Comparison of ENCODE assay signal across 1 cellular context in the genomic region with DNA sequence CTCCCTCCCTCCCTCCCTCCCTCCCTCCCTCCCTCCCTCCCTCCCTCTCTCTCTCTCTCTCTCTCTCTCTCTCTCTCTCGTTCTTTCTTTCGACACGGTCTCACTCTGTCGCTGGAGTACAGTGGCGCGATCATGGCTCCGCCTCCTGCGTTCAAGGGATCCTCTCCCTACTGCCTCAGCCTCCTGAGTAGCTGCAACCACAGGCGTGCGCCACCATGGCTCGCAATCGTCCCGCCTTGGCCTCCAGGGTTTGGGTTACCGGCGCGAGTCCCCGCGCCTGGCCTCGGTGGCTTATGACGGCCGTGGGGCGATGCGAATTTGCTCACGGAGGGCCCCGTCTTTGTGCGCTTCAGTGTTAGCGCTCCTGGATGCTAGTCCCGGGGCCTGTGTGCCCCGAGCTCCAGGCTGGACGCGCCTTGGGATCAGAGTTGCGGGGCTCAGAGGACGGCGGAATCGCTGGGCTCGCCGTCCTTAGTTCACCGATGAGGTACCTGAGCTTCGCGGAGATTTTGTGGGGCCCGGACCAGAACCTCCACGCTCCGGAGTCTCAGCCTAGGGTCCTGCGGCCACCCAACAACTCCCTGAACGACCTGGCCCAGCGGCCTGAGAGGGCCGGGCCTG.
TF ChIP-seq lines count a peak whose summit lies in the region.

No MANE protein-coding gene starts in this region.

TF ChIP-seq in GM23338, 12 proteins besides CTCF, POLR2A, EP300 and RAD21 (continued from another document):
- no peak for TF ChIP-seq ZNF462 (CRISPR knock-in tag; IDR thresholded peaks at IDR 0.05)
- TF ChIP-seq, protein P1, sequence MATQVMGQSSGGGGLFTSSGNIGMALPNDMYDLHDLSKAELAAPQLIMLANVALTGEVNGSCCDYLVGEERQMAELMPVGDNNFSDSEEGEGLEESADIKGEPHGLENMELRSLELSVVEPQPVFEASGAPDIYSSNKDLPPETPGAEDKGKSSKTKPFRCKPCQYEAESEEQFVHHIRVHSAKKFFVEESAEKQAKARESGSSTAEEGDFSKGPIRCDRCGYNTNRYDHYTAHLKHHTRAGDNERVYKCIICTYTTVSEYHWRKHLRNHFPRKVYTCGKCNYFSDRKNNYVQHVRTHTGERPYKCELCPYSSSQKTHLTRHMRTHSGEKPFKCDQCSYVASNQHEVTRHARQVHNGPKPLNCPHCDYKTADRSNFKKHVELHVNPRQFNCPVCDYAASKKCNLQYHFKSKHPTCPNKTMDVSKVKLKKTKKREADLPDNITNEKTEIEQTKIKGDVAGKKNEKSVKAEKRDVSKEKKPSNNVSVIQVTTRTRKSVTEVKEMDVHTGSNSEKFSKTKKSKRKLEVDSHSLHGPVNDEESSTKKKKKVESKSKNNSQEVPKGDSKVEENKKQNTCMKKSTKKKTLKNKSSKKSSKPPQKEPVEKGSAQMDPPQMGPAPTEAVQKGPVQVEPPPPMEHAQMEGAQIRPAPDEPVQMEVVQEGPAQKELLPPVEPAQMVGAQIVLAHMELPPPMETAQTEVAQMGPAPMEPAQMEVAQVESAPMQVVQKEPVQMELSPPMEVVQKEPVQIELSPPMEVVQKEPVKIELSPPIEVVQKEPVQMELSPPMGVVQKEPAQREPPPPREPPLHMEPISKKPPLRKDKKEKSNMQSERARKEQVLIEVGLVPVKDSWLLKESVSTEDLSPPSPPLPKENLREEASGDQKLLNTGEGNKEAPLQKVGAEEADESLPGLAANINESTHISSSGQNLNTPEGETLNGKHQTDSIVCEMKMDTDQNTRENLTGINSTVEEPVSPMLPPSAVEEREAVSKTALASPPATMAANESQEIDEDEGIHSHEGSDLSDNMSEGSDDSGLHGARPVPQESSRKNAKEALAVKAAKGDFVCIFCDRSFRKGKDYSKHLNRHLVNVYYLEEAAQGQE (IDR thresholded peaks at IDR 0.05; ENCODE audit: unreplicated experiment) = no peak
- TF ChIP-seq ZNF114 (CRISPR knock-in tag; IDR thresholded peaks at IDR 0.05) = no peak
- no peak for TF ChIP-seq ETS1 (IDR thresholded peaks at IDR 0.05)
- no peak for TF ChIP-seq NANOG (IDR thresholded peaks at IDR 0.05; ENCODE audit: borderline replicate concordance)
- TF ChIP-seq POLR2AphosphoS5 (IDR thresholded peaks at IDR 0.05; ENCODE audit: low read depth) = no peak
- no peak for TF ChIP-seq STAT1 (IDR thresholded peaks at IDR 0.05; ENCODE audit: unreplicated experiment)
- no peak for TF ChIP-seq EZH2phosphoT487 (IDR thresholded peaks at IDR 0.05; ENCODE audit: unreplicated experiment)
- TF ChIP-seq ZNF331 (CRISPR knock-in tag; IDR thresholded peaks at IDR 0.05; ENCODE audit: low read depth) = no peak
- TF ChIP-seq JUNB (IDR thresholded peaks at IDR 0.05; ENCODE audit: unreplicated experiment) = no peak
- TF ChIP-seq EZH2 (IDR thresholded peaks at IDR 0.05; ENCODE audit: low read depth, unreplicated experiment) = no peak
